ENCODE assay signal across 1 cellular context in genomic region chr2:86021396-86022378, GRCh38.
A peak's percentile ranks its signal among the peaks of the same experiment; 100 is the strongest.
TF ChIP-seq lines count a peak whose summit lies in the region.

No MANE protein-coding gene starts in this region.

TF ChIP-seq in HepG2, 621 proteins besides CTCF, POLR2A, EP300 and RAD21 (continued from another document):
- TF ChIP-seq RNF219 (CRISPR knock-in tag; IDR thresholded peaks at IDR 0.05) (no peak), MXI1 (IDR thresholded peaks at IDR 0.05; ENCODE audit: borderline replicate concordance, low read depth, low read length) (no peak), TFDP1 (CRISPR knock-in tag; IDR thresholded peaks at IDR 0.05; ENCODE audit: borderline replicate concordance) (no peak), HOXA7 (CRISPR knock-in tag; IDR thresholded peaks at IDR 0.05) (0 out of 2 replicates have a peak, but pooled peaks have one; percentile 16), ZNF362 (CRISPR knock-in tag; IDR thresholded peaks at IDR 0.05; ENCODE audit: borderline replicate concordance) (no peak), ZNF256 (CRISPR knock-in tag; conservative IDR thresholded peaks at IDR 0.05) (no peak), ZNF530 (CRISPR knock-in tag; IDR thresholded peaks at IDR 0.05; ENCODE audit: low read depth) (no peak), MBD4 (IDR thresholded peaks at IDR 0.05; ENCODE audit: borderline replicate concordance, low read length) (no peak), SKIL (CRISPR knock-in tag; IDR thresholded peaks at IDR 0.05; ENCODE audit: borderline replicate concordance) (no peak), REL (CRISPR knock-in tag; conservative IDR thresholded peaks at IDR 0.05) (no peak), ZNF740 (CRISPR knock-in tag; IDR thresholded peaks at IDR 0.05) (no peak), BATF2 (CRISPR knock-in tag; IDR thresholded peaks at IDR 0.05) (no peak), MATR3 (CRISPR knock-in tag; IDR thresholded peaks at IDR 0.05) (no peak), ZIK1 (CRISPR knock-in tag; IDR thresholded peaks at IDR 0.05; ENCODE audit: borderline replicate concordance, low read depth) (no peak), ZMYM3 (CRISPR knock-in tag; IDR thresholded peaks at IDR 0.05) (no peak), NFYC (CRISPR knock-in tag; IDR thresholded peaks at IDR 0.05) (no peak), ZNF354B (CRISPR knock-in tag; IDR thresholded peaks at IDR 0.05) (no peak), HDAC1 (CRISPR knock-in tag; IDR thresholded peaks at IDR 0.05) (no peak), PAF1 (CRISPR knock-in tag; IDR thresholded peaks at IDR 0.05) (peak; percentile 79), ZC3H13 (CRISPR knock-in tag; IDR thresholded peaks at IDR 0.05) (peak; percentile 84; the same call in 1 of the 2 replicates), KLF13 (CRISPR knock-in tag; IDR thresholded peaks at IDR 0.05) (no peak), HNRNPH1 (optimal IDR thresholded peaks at IDR 0.05; ENCODE audit: low read depth, low read length) (peak; percentile 8), NFE2L1 (CRISPR knock-in tag; IDR thresholded peaks at IDR 0.05; ENCODE audit: borderline replicate concordance) (no peak), MEIS1 (CRISPR knock-in tag; IDR thresholded peaks at IDR 0.05; ENCODE audit: borderline replicate concordance) (no peak), CHD2 (IDR thresholded peaks at IDR 0.05; ENCODE audit: low read depth, low read length) (no peak), RARG (CRISPR knock-in tag; IDR thresholded peaks at IDR 0.05; ENCODE audit: low read depth) (no peak), IKZF5 (CRISPR knock-in tag; IDR thresholded peaks at IDR 0.05) (no peak), RORA (CRISPR knock-in tag; IDR thresholded peaks at IDR 0.05) (no peak), MAX (IDR thresholded peaks at IDR 0.05) (0 out of 2 replicates have a peak, but pooled peaks have one; percentile 13), AGO2 (optimal IDR thresholded peaks at IDR 0.05; ENCODE audit: low read depth, low read length) (peak; percentile 9)
